In genomic region chr5:42963412-42963811, GRCh38 we compare ENCODE assay signal across 26 cellular contexts.
"Had no signal": no experiment of that assay in that cellular context is flagged by ENCODE, and none has a peak within 500 bp of the region (broad histone marks: within the 10 kb centered on the region; RNA-seq: fewer than 3 reads in every experiment).

No MANE protein-coding gene starts in this region.

- H3K27ac Mint-ChIP-seq: mesothelial cell of epicardium had no signal

- H3K9me3 ChIP-seq: esophagus squamous epithelium, gastrocnemius medialis, heart right ventricle, left lung, lower lobe of right lung, mucosa of descending colon had no signal

- H3K9me3 Mint-ChIP-seq: mesothelial cell of epicardium had no signal

- H3K27ac ChIP-seq: coronary artery, dorsolateral prefrontal cortex, esophagus squamous epithelium, gastrocnemius medialis, heart right ventricle, left lung, lower lobe of right lung had no signal

- DNase-seq: dermis blood vessel endothelial cell; dorsolateral prefrontal cortex; effector CD4-positive, alpha-beta T cell; effector memory CD4-positive, alpha-beta T cell; esophagus squamous epithelium; foreskin fibroblast; foreskin melanocyte; gastrocnemius medialis; glutamatergic neuron; head of caudate nucleus; heart right ventricle; hippocampal formation; left cardiac atrium; left lung; left ventricle myocardium superior; lower lobe of right lung; mesenchymal stem cell; mucosa of descending colon; naive thymus-derived CD4-positive, alpha-beta T cell had no signal

- ATAC-seq: esophagus mucosa; gastrocnemius medialis; heart right ventricle; left cardiac atrium; left lung; left ventricle myocardium superior; lower lobe of right lung; mucosa of descending colon; naive thymus-derived CD4-positive, alpha-beta T cell had no signal

- H3K4me3 Mint-ChIP-seq: mesothelial cell of epicardium had no signal

- H3K36me3 Mint-ChIP-seq: mesothelial cell of epicardium had no signal

- FAIRE-seq: colon, endothelial cell of umbilical vein, islet of Langerhans, keratinocyte had no signal

- H3K27me3 ChIP-seq: gastrocnemius medialis had no signal

- H3K4me1 Mint-ChIP-seq: mesothelial cell of epicardium had no signal

- H3K4me3 ChIP-seq: coronary artery, dorsolateral prefrontal cortex, esophagus squamous epithelium, gastrocnemius medialis, heart right ventricle, left lung, lower lobe of right lung, mucosa of descending colon had no signal

- H3K4me1 ChIP-seq: esophagus squamous epithelium, gastrocnemius medialis, heart right ventricle, left lung, lower lobe of right lung had no signal

- H3K36me3 ChIP-seq: esophagus squamous epithelium, gastrocnemius medialis, heart right ventricle, left lung, lower lobe of right lung had no signal
